Comparison of ENCODE assay signal across 22 cellular contexts in genomic region chr5:52684056-52684455, GRCh38.
"Had no signal": no experiment of that assay in that cellular context is flagged by ENCODE, and none has a peak within 500 bp of the region (broad histone marks: within the 10 kb centered on the region; RNA-seq: fewer than 3 reads in every experiment).

No MANE protein-coding gene starts in this region.

- H3K36me3 ChIP-seq: lower lobe of right lung, sigmoid colon, spleen, thoracic aorta, upper lobe of left lung had no signal

- FAIRE-seq: islet of Langerhans, TTC549 had no signal

- H3K27me3 ChIP-seq: hepatocyte, sigmoid colon, spleen, upper lobe of left lung had no signal

- H2AFZ ChIP-seq: hepatocyte, parathyroid adenoma had no signal

- H3K27ac ChIP-seq: hepatocyte, lower lobe of right lung, parathyroid adenoma, sigmoid colon, spleen, thoracic aorta, upper lobe of left lung had no signal

- DNase-seq: activated B cell treated with CpG ODN at 0.5 μM for 24 hours; activated CD4-positive, alpha-beta memory T cell treated with anti-CD3 and anti-CD28 coated beads for 36 hours; activated CD4-positive, alpha-beta T cell treated with anti-CD3 and anti-CD28 coated beads for 4 hours; activated naive CD4-positive, alpha-beta T cell; activated naive CD8-positive, alpha-beta T cell treated with anti-CD3 and anti-CD28 coated beads for 36 hours; amniotic stem cell; central memory CD4-positive, alpha-beta T cell; cortex of kidney; lower lobe of right lung; natural killer cell; sigmoid colon; spleen; stimulated activated CD4-positive, alpha-beta T cell treated with anti-CD3 and anti-CD28 coated beads, Interleukin-4, amount 100 ng/mL, for 4 hours; upper lobe of left lung had no signal

- H3K9me3 ChIP-seq: lower lobe of right lung, sigmoid colon, spleen, thoracic aorta, upper lobe of left lung had no signal

- H3K4me1 ChIP-seq: lower lobe of right lung, parathyroid adenoma, spleen, upper lobe of left lung had no signal

- H3K4me3 ChIP-seq: hepatocyte, lower lobe of right lung, sigmoid colon, spleen, thoracic aorta, upper lobe of left lung had no signal

- H3K9ac ChIP-seq: parathyroid adenoma had no signal

- ATAC-seq: activated T-helper 17 cell treated with anti-CD3 and anti-CD28 coated beads, Interleukin-2, amount 50 U/mL, for 72 hours; esophagus mucosa; lower lobe of right lung; natural killer cell; stimulated activated memory B cell treated with anti-CD40 and anti-IgM and Interleukin-4, amounts not matched to agents 10 μg/mL and 1 μg/mL and 100 μg/mL, for 72 hours had no signal

- H3K79me2 ChIP-seq: hepatocyte had no signal

- H3K4me2 ChIP-seq: hepatocyte had no signal
